In the genomic region with DNA sequence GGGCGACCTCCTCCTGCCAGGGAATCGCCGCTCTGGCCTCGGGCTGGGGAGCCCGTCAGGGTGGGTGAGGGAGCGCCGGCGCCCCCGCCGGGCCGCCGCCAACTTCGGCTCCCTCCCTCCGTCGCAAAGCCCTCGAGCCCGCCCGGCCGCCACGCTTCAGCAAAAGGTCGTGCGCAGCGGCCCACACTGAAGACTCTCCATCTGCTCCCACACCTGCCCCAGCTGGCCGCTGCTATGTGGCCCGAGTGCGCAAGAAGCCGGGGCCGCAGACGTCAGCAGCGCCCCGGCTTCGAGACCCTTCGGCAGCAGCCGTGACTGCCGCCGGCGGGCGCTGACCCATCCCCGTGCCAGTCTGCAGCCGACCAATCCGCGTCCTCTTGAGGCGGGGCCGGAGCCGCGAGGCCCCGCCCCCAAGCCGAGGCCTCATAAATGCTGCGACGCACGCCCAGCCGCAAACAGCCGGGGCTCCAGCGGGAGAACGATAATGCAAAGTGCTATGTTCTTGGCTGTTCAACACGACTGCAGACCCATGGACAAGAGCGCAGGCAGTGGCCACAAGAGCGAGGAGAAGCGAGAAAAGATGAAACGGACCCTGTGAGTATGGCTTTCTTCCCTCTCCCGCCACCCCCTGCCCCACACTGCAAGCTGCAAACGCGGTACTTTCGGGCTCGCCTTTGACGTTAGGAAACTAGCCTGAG, we compare ENCODE assay signal across 8 cellular contexts. TPM values are rescaled to one million over a fixed set of nuclear protein-coding genes. Genes with fewer than 3 reads are reported as not detected.
A peak's percentile ranks its signal among the peaks of the same experiment; 100 is the strongest.
DNase-seq lines count a peak whose midpoint lies in the region; ATAC-seq and TF ChIP-seq lines count a peak whose summit lies in the region.

A gene with protein sequence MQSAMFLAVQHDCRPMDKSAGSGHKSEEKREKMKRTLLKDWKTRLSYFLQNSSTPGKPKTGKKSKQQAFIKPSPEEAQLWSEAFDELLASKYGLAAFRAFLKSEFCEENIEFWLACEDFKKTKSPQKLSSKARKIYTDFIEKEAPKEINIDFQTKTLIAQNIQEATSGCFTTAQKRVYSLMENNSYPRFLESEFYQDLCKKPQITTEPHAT (plus strand): TSS at position 452 of the 698 bp plus-strand sequence. CDS start 33 bp downstream, at position 485.

- H4K20me1 ChIP-seq in GM23248 (ENCODE audit: insufficient read depth): no peaks in the 10 kb centered on the region
- peaks cover 5% of the 10 kb centered on the region; the same call in 1 of the 2 replicates for H4K20me1 ChIP-seq in Karpas-422 (ENCODE audit: insufficient read depth, low read depth, low read length)

- H3K9me2 ChIP-seq in GM23248 (ENCODE audit: insufficient read depth) (no peaks in the 10 kb centered on the region), Karpas-422 (replicated peaks; ENCODE audit: insufficient read depth, low read length) (no peaks in the 10 kb centered on the region)

- in situ Hi-C loops in GM23248 (cut with MboI): loop anchor here (25.0 kb wide), 1 partner anchor 204 kb away; no protein-coding TSS in a partner anchor

- DNase-seq in Daoy (ENCODE audit: low read depth) (peak; percentile 94), GM23248 (peak; percentile 95), Karpas-422 (peak; percentile 96), RPMI8226 (peak; percentile 94), fibroblast of pulmonary artery (ENCODE audit: low read depth) (peak; percentile 95)
- DNase-seq in activated T-helper 2 cell treated with anti-CD3 and anti-CD28 coated beads, Interferon-gamma antibody, Interleukin-2, Interleukin-4, amounts not matched to agents 10 μg/mL and 5 μg/mL and 100 μg/mL, durations not matched to agents 14 hours and 24 hours and 36 hours (ENCODE audit: low spot score): peak; percentile 82
- DNase-seq in stimulated activated naive CD8-positive, alpha-beta T cell treated with anti-CD3 and anti-CD28 coated beads, Interleukin-15, Interleukin-2, amounts not matched to agents 100 U/mL and 50 U/mL, for 24 hours: peak; percentile 86

- H3K27me3 Mint-ChIP-seq in activated T-helper 2 cell treated with anti-CD3 and anti-CD28 coated beads, Interferon-gamma antibody, Interleukin-2, Interleukin-4, amounts not matched to agents 10 μg/mL and 5 μg/mL and 100 μg/mL, durations not matched to agents 14 hours and 24 hours and 36 hours (ENCODE audit: low read depth): peaks cover 7% of the 10 kb centered on the region
- H3K27me3 Mint-ChIP-seq in nephron (ENCODE audit: low read depth): no peaks in the 10 kb centered on the region

- 0 to 2% methylated on average over 63 to 66 of the region's 66 CpGs for WGBS in GM23248 (ENCODE audit: low coverage in 1 of 2, low lambda C conversion rate in 2 of 2, missing lambda C conversion rate in 2 of 2), 2 experiments

- peaks cover 38% of the 10 kb centered on the region for H3K4me1 Mint-ChIP-seq in activated T-helper 2 cell treated with anti-CD3 and anti-CD28 coated beads, Interferon-gamma antibody, Interleukin-2, Interleukin-4, amounts not matched to agents 10 μg/mL and 5 μg/mL and 100 μg/mL, durations not matched to agents 14 hours and 24 hours and 36 hours (ENCODE audit: low read depth)
- peaks cover 36% of the 10 kb centered on the region for H3K4me1 Mint-ChIP-seq in nephron

- H3K36me3 ChIP-seq in GM23248 (ENCODE audit: low read depth) (no peaks in the 10 kb centered on the region), Karpas-422 (ENCODE audit: insufficient read depth, low read length) (peaks cover 21% of the 10 kb centered on the region)

- H3K4me2 ChIP-seq in GM23248 (ENCODE audit: unreplicated experiment) (peak within 1 kb of the TSS; percentile 98), Karpas-422 (ENCODE audit: low read depth, low read length, poor library complexity, severe bottlenecking) (peak within 1 kb of the TSS; percentile 90)

- TF ChIP-seq CTCF in fibroblast of pulmonary artery (IDR thresholded peaks at IDR 0.05; ENCODE audit: low read length, missing control alignments) (no peak), nephron (IDR thresholded peaks at IDR 0.05; ENCODE audit: unreplicated experiment in 3 of 3) (peak in 2 of 3 experiments; percentile 12 to 27)

- intact Hi-C loops in activated T-helper 2 cell treated with anti-CD3 and anti-CD28 coated beads, Interferon-gamma antibody, Interleukin-2, Interleukin-4, amounts not matched to agents 10 μg/mL and 5 μg/mL and 100 μg/mL, durations not matched to agents 14 hours and 24 hours and 36 hours (cut with micrococcal nuclease): loop anchor here (1.0 to 10.0 kb wide), 12 partner anchors 106 to 1486 kb away; partner anchors contain the start of genes CDC73 and GLRX2

- H3K36me3 Mint-ChIP-seq in activated T-helper 2 cell treated with anti-CD3 and anti-CD28 coated beads, Interferon-gamma antibody, Interleukin-2, Interleukin-4, amounts not matched to agents 10 μg/mL and 5 μg/mL and 100 μg/mL, durations not matched to agents 14 hours and 24 hours and 36 hours (ENCODE audit: low read depth): peaks cover 18% of the 10 kb centered on the region
- peaks cover 3% of the 10 kb centered on the region for H3K36me3 Mint-ChIP-seq in nephron (ENCODE audit: low read depth)

- H3K27ac Mint-ChIP-seq in activated T-helper 2 cell treated with anti-CD3 and anti-CD28 coated beads, Interferon-gamma antibody, Interleukin-2, Interleukin-4, amounts not matched to agents 10 μg/mL and 5 μg/mL and 100 μg/mL, durations not matched to agents 14 hours and 24 hours and 36 hours: peak within 1 kb of the TSS; percentile 93
- peak within 1 kb of the TSS; percentile 85 to 89 (median 88) for H3K27ac Mint-ChIP-seq in nephron

- H3K4me3 ChIP-seq in GM23248: peak within 1 kb of the TSS; percentile 99
- peak within 1 kb of the TSS; percentile 90 for H3K4me3 ChIP-seq in Karpas-422 (ENCODE audit: low read length)
- H3K4me3 ChIP-seq in fibroblast of pulmonary artery (replicated peaks; ENCODE audit: low read depth, low read length): peak within 1 kb of the TSS; percentile 93

- peaks cover 23% of the 10 kb centered on the region for H3K4me1 ChIP-seq in GM23248 (ENCODE audit: insufficient read depth)
- peaks cover 36% of the 10 kb centered on the region for H3K4me1 ChIP-seq in Karpas-422 (ENCODE audit: low read length)

- H2AFZ ChIP-seq in GM23248 (peak within 1 kb of the TSS; percentile 100), Karpas-422 (ENCODE audit: low read length) (peak within 1 kb of the TSS; percentile 78)

- H3K4me3 Mint-ChIP-seq in activated T-helper 2 cell treated with anti-CD3 and anti-CD28 coated beads, Interferon-gamma antibody, Interleukin-2, Interleukin-4, amounts not matched to agents 10 μg/mL and 5 μg/mL and 100 μg/mL, durations not matched to agents 14 hours and 24 hours and 36 hours (ENCODE audit: low read depth): peak within 1 kb of the TSS; percentile 95
- peak within 1 kb of the TSS; percentile 91 to 98 (median 95) for H3K4me3 Mint-ChIP-seq in nephron

- no peaks in the 10 kb centered on the region for H3K9me3 Mint-ChIP-seq in activated T-helper 2 cell treated with anti-CD3 and anti-CD28 coated beads, Interferon-gamma antibody, Interleukin-2, Interleukin-4, amounts not matched to agents 10 μg/mL and 5 μg/mL and 100 μg/mL, durations not matched to agents 14 hours and 24 hours and 36 hours
- no peaks in the 10 kb centered on the region for H3K9me3 Mint-ChIP-seq in nephron

- H3K9me3 ChIP-seq in GM23248 (ENCODE audit: low read depth) (no peaks in the 10 kb centered on the region), Karpas-422 (ENCODE audit: low read length) (no peaks in the 10 kb centered on the region)

- H3K27me3 ChIP-seq in GM23248 (replicated peaks; ENCODE audit: insufficient read depth) (no peaks in the 10 kb centered on the region), Karpas-422 (ENCODE audit: low read length) (no peaks in the 10 kb centered on the region)

- ATAC-seq in stimulated activated naive CD8-positive, alpha-beta T cell treated with anti-CD3 and anti-CD28 coated beads, Interleukin-15, Interleukin-2, amounts not matched to agents 100 U/mL and 50 U/mL, for 24 hours: peak; percentile 94

- peak within 1 kb of the TSS; percentile 91 for H3K9ac ChIP-seq in GM23248
- H3K9ac ChIP-seq in Karpas-422 (ENCODE audit: low read length): peak within 1 kb of the TSS; percentile 82

- H3F3A ChIP-seq in GM23248 (ENCODE audit: insufficient read depth): peaks cover 20% of the 10 kb centered on the region

- H3K27ac ChIP-seq in GM23248: peak within 1 kb of the TSS; percentile 59
- 0 out of 2 replicates have a peak within 1 kb of the TSS, but pooled peaks have one; percentile 2 for H3K27ac ChIP-seq in Karpas-422 (ENCODE audit: low read length)

- no peaks in the 10 kb centered on the region for H3K79me2 ChIP-seq in GM23248 (ENCODE audit: insufficient read depth)
- peaks cover 6% of the 10 kb centered on the region for H3K79me2 ChIP-seq in Karpas-422 (ENCODE audit: low read length)

RNA-seq across cellular contexts. Expression of the gene that starts here (rescaled TPM):
- 7.6 and 7.9 TPM in 2 replicates for total RNA-seq in Daoy (2014; rRNA removed; shearing (Covaris generic))
- total RNA-seq in GM23248 (2014; rRNA removed; shearing (Covaris generic)): 0.38 and 0.43 TPM in 2 replicates
- 2.2 and 3.8 TPM in 2 replicates for polyA plus RNA-seq in GM23248 (2016; fragmentation: Nextera tagmentation; extraction: Ambion mirVana)
- total RNA-seq in Karpas-422 (2014; rRNA removed; shearing (Covaris generic); ENCODE audit: low replicate concordance): 35.3 and 39.8 TPM in 2 replicates
- 5.0 and 5.8 TPM in 2 replicates for total RNA-seq in activated T-helper 2 cell treated with anti-CD3 and anti-CD28 coated beads, Interferon-gamma antibody, Interleukin-2, Interleukin-4, amounts not matched to agents 10 μg/mL and 5 μg/mL and 100 μg/mL, durations not matched to agents 14 hours and 24 hours and 36 hours

Comparison
In these comparisons a context has a peak if more than half of its experiments do, and no peak if none do; other contexts are left out.
1. Peak in every context shown above with its lines: DNase-seq, ATAC-seq, H3K4me3 ChIP-seq and H3K27ac ChIP-seq.